ENCODE assay signal across 8 cellular contexts in genomic region chr6:7106215-7106751, GRCh38. TPM values are rescaled to one million over a fixed set of nuclear protein-coding genes. Genes with fewer than 3 reads are reported as not detected.
A peak's percentile ranks its signal among the peaks of the same experiment; 100 is the strongest.
DNase-seq lines count a peak whose midpoint lies in the region; ATAC-seq and TF ChIP-seq lines count a peak whose summit lies in the region.

No MANE protein-coding gene starts in this region.

- H3K27me3 ChIP-seq in heart left ventricle, result no peaks in the 10 kb centered on the region
- no peaks in the 10 kb centered on the region for H3K27me3 ChIP-seq in right lobe of liver
- no peaks in the 10 kb centered on the region for H3K27me3 ChIP-seq in upper lobe of right lung

- TF ChIP-seq CTCF in heart left ventricle (IDR thresholded peaks at IDR 0.05) (no peak), right lobe of liver (IDR thresholded peaks at IDR 0.05) (no peak), upper lobe of right lung (IDR thresholded peaks at IDR 0.05) (no peak)

- peaks cover 24% of the 10 kb centered on the region for H3K4me1 Mint-ChIP-seq in activated naive CD8-positive, alpha-beta T cell treated with anti-CD3 and anti-CD28 coated beads for 36 hours

- H3K27ac ChIP-seq in heart left ventricle, result peak overlapping the region in 11 of 12 donors; percentile 88 to 99 (median 97)
- H3K27ac ChIP-seq in right lobe of liver, result peak overlapping the region; percentile 97 to 98 (median 97)
- peak overlapping the region; percentile 91 for H3K27ac ChIP-seq in upper lobe of right lung

- peak overlapping the region; percentile 95 for H3K27ac Mint-ChIP-seq in activated naive CD8-positive, alpha-beta T cell treated with anti-CD3 and anti-CD28 coated beads for 36 hours

- no peaks in the 10 kb centered on the region for H3K9me3 ChIP-seq in heart left ventricle
- H3K9me3 ChIP-seq in right lobe of liver, result no peaks in the 10 kb centered on the region
- H3K9me3 ChIP-seq in upper lobe of right lung, result no peaks in the 10 kb centered on the region

- TF ChIP-seq POLR2A in heart left ventricle (IDR thresholded peaks at IDR 0.05) (no peak), right lobe of liver (IDR thresholded peaks at IDR 0.05) (no peak)

- H3K27me3 Mint-ChIP-seq in activated naive CD8-positive, alpha-beta T cell treated with anti-CD3 and anti-CD28 coated beads for 36 hours, result peaks cover 5% of the 10 kb centered on the region

- H3K36me3 ChIP-seq in heart left ventricle (no peaks in the 10 kb centered on the region), right lobe of liver (no peaks in the 10 kb centered on the region), upper lobe of right lung (no peaks in the 10 kb centered on the region)

- intact Hi-C loops in heart left ventricle (cut with DNase I), result loop anchor here in 7 of 10 donors (2.0 to 10.0 kb wide), 16 partner anchors 36 to 431 kb away; no protein-coding TSS in a partner anchor
- intact Hi-C loops in cardiac septum (cut with DNase I), result loop anchor here (5.0 kb wide), 1 partner anchor 111 kb away; no protein-coding TSS in a partner anchor
- intact Hi-C loops in right lobe of liver (cut with DNase I), result no loop called here
- intact Hi-C loops in upper lobe of right lung (cut with DNase I), result loop anchor here (10.0 kb wide), 1 partner anchor 129 kb away; no protein-coding TSS in a partner anchor

- WGBS in heart left ventricle, 4 donors, result 37 to 59% (median 56%) methylated on average over 10 of the region's 10 CpGs
- 23% methylated on average over 9 of the region's 10 CpGs for WGBS in right lobe of liver (ENCODE audit: insufficient coverage, low coverage, low lambda C conversion rate, missing lambda C conversion rate)

- H3K4me3 ChIP-seq in heart left ventricle (peak overlapping the region in 11 of 12 donors; percentile 71 to 99 (median 98)), right lobe of liver (peak overlapping the region in 2 of 3 donors; percentile 93 to 96), upper lobe of right lung (peak overlapping the region; percentile 97)

- DNase-seq in heart left ventricle (no peak), cardiac septum (ENCODE audit: low spot score) (no peak), right lobe of liver (peak in 1 of 3 donors; percentile 42), upper lobe of right lung (no peak), iPS-NIHi7 (ENCODE audit: extremely low spot score) (no peak), NCI-H1048 (lab: John Stamatoyannopoulos, UW) (no peak)
- no peak for DNase-seq in activated naive CD8-positive, alpha-beta T cell treated with anti-CD3 and anti-CD28 coated beads for 36 hours

- H3K36me3 Mint-ChIP-seq in activated naive CD8-positive, alpha-beta T cell treated with anti-CD3 and anti-CD28 coated beads for 36 hours, result peaks cover 11% of the 10 kb centered on the region

- ATAC-seq in heart left ventricle, result no peak
- peak in 1 of 4 donors; percentile 1 for ATAC-seq in right lobe of liver
- ATAC-seq in upper lobe of right lung, result no peak
- ATAC-seq in GM19395 (IDR thresholded peaks at IDR 0.05; ENCODE audit: unreplicated experiment), result no peak

- peaks cover 0 to 31% (median 22%) of the 10 kb centered on the region in 12 donors for H3K4me1 ChIP-seq in heart left ventricle
- H3K4me1 ChIP-seq in right lobe of liver, result peaks cover 0 to 14% (median 0%) of the 10 kb centered on the region in 4 donors
- peaks cover 17% of the 10 kb centered on the region for H3K4me1 ChIP-seq in upper lobe of right lung

- H3K9me3 Mint-ChIP-seq in activated naive CD8-positive, alpha-beta T cell treated with anti-CD3 and anti-CD28 coated beads for 36 hours, result no peaks in the 10 kb centered on the region

- peak overlapping the region; percentile 78 for H3K4me3 Mint-ChIP-seq in activated naive CD8-positive, alpha-beta T cell treated with anti-CD3 and anti-CD28 coated beads for 36 hours

RNA-seq across cellular contexts. Expression of gene RREB1, which starts 1.5 kb away (rescaled TPM):
- total RNA-seq in heart left ventricle (10 to 100 TPM; 28.6 to 49.4 (median 40.1) TPM), cardiac septum (27.8 TPM), right lobe of liver (10 to 100 TPM; 28.7 to 46.3 (median 39.6) TPM), upper lobe of right lung (60.2 TPM)
- polyA plus RNA-seq in heart left ventricle, result 1 to 10 TPM; 8.7 to 9.1 TPM
- total RNA-seq in activated naive CD8-positive, alpha-beta T cell treated with anti-CD3 and anti-CD28 coated beads for 36 hours, result 10 to 100 TPM; 17.4 to 18.5 TPM

Comparison
In these comparisons a context has a peak if more than half of its experiments do, and no peak if none do; other contexts are left out.
1. intact Hi-C loops: an anchor here in heart left ventricle (2.0 to 10.0 kb wide), cardiac septum (5.0 kb wide) and upper lobe of right lung (10.0 kb wide); none called in right lobe of liver.